In genomic region chr14:22882064-22882463, GRCh38 we compare ENCODE assay signal across 16 cellular contexts. TPM values are rescaled to one million over a fixed set of nuclear protein-coding genes. Genes with fewer than 3 reads are reported as not detected.
DNase-seq lines count a peak whose midpoint lies in the region; TF ChIP-seq lines count a peak whose summit lies in the region.
"Had no signal": no experiment of that assay in that cellular context is flagged by ENCODE, and none has a peak within 500 bp of the region (broad histone marks: within the 10 kb centered on the region; RNA-seq: fewer than 3 reads in every experiment).

No MANE protein-coding gene starts in this region.

- no peaks in the 10 kb centered on the region for H3K9me3 Mint-ChIP-seq in endothelial cell (ENCODE audit: unreplicated experiment)

- intact Hi-C loops in OCI-LY7 (cut with micrococcal nuclease; ENCODE audit: unreplicated experiment): no loop called here

- H3K27me3 ChIP-seq in neutrophil: peaks cover 38% of the 10 kb centered on the region
- H3K27me3 ChIP-seq: adrenal gland, ovary had no signal

- H3K36me3 Mint-ChIP-seq in endothelial cell (ENCODE audit: low read depth, unreplicated experiment): peaks cover 25% of the 10 kb centered on the region

- H3K27me3 Mint-ChIP-seq in endothelial cell (ENCODE audit: unreplicated experiment): peaks cover 27% of the 10 kb centered on the region

- H4K20me1 ChIP-seq in OCI-LY7 (ENCODE audit: insufficient read depth, low read length): no peaks in the 10 kb centered on the region

- DNase-seq in GM10266 (ENCODE audit: extremely low spot score) (peak; percentile 18), OCI-LY7 (ENCODE audit: low spot score) (no peak), endothelial cell (ENCODE audit: low spot score) (no peak), erythroblast (lab: John Stamatoyannopoulos, UW) (no peak), substantia nigra (lab: John Stamatoyannopoulos, UW) (no peak), NCI-H187 treated with DMSO at 0.1 percent for 48 hours (lab: John Stamatoyannopoulos, UW) (no peak)
- DNase-seq: effector memory CD4-positive, alpha-beta T cell; H7; heart right ventricle; NK-92 treated with Interleukin-12 subunit alpha and Interleukin-12 subunit beta, amount 100 ng/mL, for 24 hours; ovary; stimulated activated CD4-positive, alpha-beta T cell treated with anti-CD3 and anti-CD28 coated beads, Interleukin-4, amount 100 ng/mL, for 4 hours; stimulated activated CD8-positive, alpha-beta memory T cell treated with anti-CD3 and anti-CD28 coated beads, Interleukin-4, amount 100 ng/mL, for 48 hours; T-helper 1 cell had no signal

- H3K27ac Mint-ChIP-seq in endothelial cell (ENCODE audit: unreplicated experiment): peak overlapping the region; percentile 10

- H3K9me2 ChIP-seq in OCI-LY7 (ENCODE audit: insufficient read depth, low read length): no peaks in the 10 kb centered on the region

- H3K4me1 ChIP-seq in OCI-LY7 (ENCODE audit: insufficient read depth, low read length, poor library complexity, severe bottlenecking): peaks cover 54% of the 10 kb centered on the region
- peaks cover 35 to 43% of the 10 kb centered on the region in 2 experiments for H3K4me1 ChIP-seq in neutrophil (ENCODE audit: control insufficient read depth in 1 of 2, insufficient read depth in 1 of 2, low read depth in 1 of 2, low read length in 1 of 2)
- H3K4me1 ChIP-seq: adrenal gland had no signal

- CTCF ChIA-PET in OCI-LY7 (lab: Charles Lee; ENCODE audit: unreplicated experiment): interaction anchor here (0.9 to 1.1 kb wide), 2 partner anchors 11 to 14 kb away, joined by 3 read pairs; no protein-coding TSS in a partner anchor

- POLR2A ChIA-PET in OCI-LY7 (lab: Charles Lee): interaction anchor here (0.6 to 7.6 kb wide), 5 partner anchors 8 to 36 kb away, joined by 3 to 65 read pairs (median 3); partner anchors contain the start of gene LRP10

- H3K79me2 ChIP-seq in OCI-LY7 (ENCODE audit: insufficient read depth, low read depth, low read length): no peaks in the 10 kb centered on the region

- no peak for TF ChIP-seq CTCF in GM10266 (IDR thresholded peaks at IDR 0.05; ENCODE audit: control insufficient read depth, insufficient read depth, low read depth, missing control alignments)
- no peak for TF ChIP-seq CTCF in OCI-LY7 (conservative IDR thresholded peaks at IDR 0.05; ENCODE audit: low read length)
- TF ChIP-seq CTCF in endothelial cell (IDR thresholded peaks at IDR 0.05; ENCODE audit: unreplicated experiment): no peak
- TF ChIP-seq CTCF in neutrophil (IDR thresholded peaks at IDR 0.05): no peak

- H3K4me2 ChIP-seq in OCI-LY7 (ENCODE audit: low read length): peak overlapping the region; percentile 79

- H3K4me3 ChIP-seq in OCI-LY7 (ENCODE audit: low read depth, low read length, poor library complexity, severe bottlenecking) (no peak overlapping the region), neutrophil (ENCODE audit: low read depth in 1 of 2, low read length in 1 of 2) (no peak overlapping the region)
- H3K4me3 ChIP-seq: adrenal gland, heart right ventricle, ovary had no signal

- H3K9me3 ChIP-seq in OCI-LY7 (ENCODE audit: low read length): no peaks in the 10 kb centered on the region
- no peaks in the 10 kb centered on the region for H3K9me3 ChIP-seq in neutrophil
- H3K9me3 ChIP-seq: adrenal gland, heart right ventricle, ovary had no signal

- H3K4me3 Mint-ChIP-seq in endothelial cell (ENCODE audit: unreplicated experiment): peak overlapping the region; percentile 2

- no peak for TF ChIP-seq POLR2A in erythroblast (IDR thresholded peaks at IDR 0.05; ENCODE audit: low read length)

- no peak overlapping the region for H2AFZ ChIP-seq in OCI-LY7 (ENCODE audit: low read length)

- H3K27ac ChIP-seq in OCI-LY7 (ENCODE audit: low read depth, low read length, poor library complexity, severe bottlenecking): peak overlapping the region; percentile 66
- peak overlapping the region; percentile 39 for H3K27ac ChIP-seq in neutrophil
- H3K27ac ChIP-seq in substantia nigra (ENCODE audit: low read depth, low read length, poor library complexity, severe bottlenecking): no peak overlapping the region
- H3K27ac ChIP-seq: adrenal gland, heart right ventricle, ovary had no signal

- BruUV-seq in OCI-LY7 (replicated peaks; lab: Mats Ljungman, UMichigan): no TSS peak

- H3K4me1 Mint-ChIP-seq in endothelial cell (ENCODE audit: unreplicated experiment): peaks cover 34% of the 10 kb centered on the region

- peaks cover 28% of the 10 kb centered on the region for H3K36me3 ChIP-seq in OCI-LY7 (ENCODE audit: insufficient read depth, low read length)
- H3K36me3 ChIP-seq in neutrophil: peaks cover 69% of the 10 kb centered on the region
- H3K36me3 ChIP-seq: ovary had no signal

RNA-seq across cellular contexts. Expression of gene REM2, which starts 1.0 kb away (rescaled TPM):
- 1.1 and 5.7 TPM in 2 replicates for total RNA-seq in OCI-LY7 (2014; rRNA removed; shearing (Covaris generic))
- total RNA-seq in OCI-LY7 (2022): 1.5 and 2.1 TPM in 2 replicates
- total RNA-seq in endothelial cell (ENCODE audit: unreplicated experiment): 0.36 TPM

RNA-seq across cellular contexts. Expression of gene LRP10, which starts 10.5 kb away (rescaled TPM):
- 19.0 and 25.5 TPM in 2 replicates for total RNA-seq in OCI-LY7 (2014; rRNA removed; shearing (Covaris generic))
- total RNA-seq in OCI-LY7 (2022) (53.3 and 55.1 TPM in 2 replicates), endothelial cell (ENCODE audit: unreplicated experiment) (105 TPM)

RNA-seq across cellular contexts. Expression of gene RBM23, which starts 36.9 kb away (rescaled TPM):
- 81.0 and 106 TPM in 2 replicates for total RNA-seq in OCI-LY7 (2014; rRNA removed; shearing (Covaris generic))
- total RNA-seq in OCI-LY7 (2022): 90.1 and 91.0 TPM in 2 replicates
- 52.4 TPM for total RNA-seq in endothelial cell (ENCODE audit: unreplicated experiment)

RNA-seq across cellular contexts. Expression of gene MMP14, which starts 45.7 kb away (rescaled TPM):
- 2.8 TPM in 2 replicates for total RNA-seq in OCI-LY7 (2014; rRNA removed; shearing (Covaris generic))
- total RNA-seq in OCI-LY7 (2022) (9.0 and 11.9 TPM in 2 replicates), endothelial cell (ENCODE audit: unreplicated experiment) (819 TPM)

RNA-seq across cellular contexts. Expression of gene PRMT5, which starts 47.1 kb away (rescaled TPM):
- total RNA-seq in OCI-LY7 (2014; rRNA removed; shearing (Covaris generic)): 82.2 and 93.1 TPM in 2 replicates
- total RNA-seq in OCI-LY7 (2022) (124 and 135 TPM in 2 replicates), endothelial cell (ENCODE audit: unreplicated experiment) (57.9 TPM)
